9 cellular contexts compared by ENCODE assay signal in genomic region chr12:109153711-109154434, GRCh38. TPM values are rescaled to one million over a fixed set of nuclear protein-coding genes. Genes with fewer than 3 reads are reported as not detected.
DNase-seq lines count a peak whose midpoint lies in the region; ATAC-seq lines count a peak whose summit lies in the region.
"Had no signal": no experiment of that assay in that cellular context is flagged by ENCODE, and none has a peak within 500 bp of the region (broad histone marks: within the 10 kb centered on the region; RNA-seq: fewer than 3 reads in every experiment).

No MANE protein-coding gene starts in this region.

- no peaks in the 10 kb centered on the region for H3K36me3 ChIP-seq in skeletal muscle satellite cell (ENCODE audit: insufficient read depth, low read length)

- H3K27me3 Mint-ChIP-seq in activated naive CD8-positive, alpha-beta T cell: no peaks in the 10 kb centered on the region

- H3K27me3 ChIP-seq in skeletal muscle satellite cell (ENCODE audit: control insufficient read depth, insufficient read depth, low read length): peaks cover 18% of the 10 kb centered on the region

- H3K4me1 ChIP-seq in skeletal muscle satellite cell (ENCODE audit: control insufficient read depth, insufficient read depth, low read length): peaks cover 15% of the 10 kb centered on the region

- H3K27ac Mint-ChIP-seq in activated naive CD8-positive, alpha-beta T cell: no peak overlapping the region

- H3K36me3 Mint-ChIP-seq in activated naive CD8-positive, alpha-beta T cell: no peaks in the 10 kb centered on the region

- DNase-seq in NCI-H82 (lab: John Stamatoyannopoulos, UW) (peak; percentile 25), NCI-H82 treated with DMSO at 0.1 percent for 48 hours (lab: John Stamatoyannopoulos, UW; ENCODE audit: unreplicated experiment) (no peak), kidney tubule cell (ENCODE audit: low spot score) (no peak)
- DNase-seq: DND-41 had no signal

- H3K4me1 Mint-ChIP-seq in activated naive CD8-positive, alpha-beta T cell (ENCODE audit: low read depth): peaks cover 12% of the 10 kb centered on the region

- no peak for ATAC-seq in HG03095 (IDR thresholded peaks at IDR 0.05; ENCODE audit: unreplicated experiment)
- no peak for ATAC-seq in GM19397 (IDR thresholded peaks at IDR 0.05; ENCODE audit: unreplicated experiment)

- H3K4me3 Mint-ChIP-seq in activated naive CD8-positive, alpha-beta T cell: peak overlapping the region; percentile 97

- H3K4me2 ChIP-seq in skeletal muscle satellite cell (ENCODE audit: low read length): peak overlapping the region; percentile 95

- H3K9ac ChIP-seq in skeletal muscle satellite cell (ENCODE audit: low read depth, low read length): peak overlapping the region; percentile 57

- no peaks in the 10 kb centered on the region for H3K9me3 Mint-ChIP-seq in activated naive CD8-positive, alpha-beta T cell (ENCODE audit: low read depth)

- no peaks in the 10 kb centered on the region for H3K9me3 ChIP-seq in skeletal muscle satellite cell (replicated peaks; ENCODE audit: low read length)

- H3K4me3 ChIP-seq in iPS-11a (ENCODE audit: low read depth, low read length): peak overlapping the region; percentile 28
- H3K4me3 ChIP-seq in skeletal muscle satellite cell (ENCODE audit: low read length): peak overlapping the region; percentile 79

RNA-seq across cellular contexts. Expression of gene ACACB, which starts 37.5 kb away (rescaled TPM):
- 1.5 and 2.8 TPM in 2 replicates for total RNA-seq in skeletal muscle satellite cell (2012; rRNA removed)

RNA-seq across cellular contexts. Expression of gene UNG, which starts 56.5 kb away (rescaled TPM):
- 17.3 and 23.3 TPM in 2 replicates for total RNA-seq in skeletal muscle satellite cell (2012; rRNA removed)
